Comparison of ENCODE assay signal across 8 cellular contexts in the genomic region with DNA sequence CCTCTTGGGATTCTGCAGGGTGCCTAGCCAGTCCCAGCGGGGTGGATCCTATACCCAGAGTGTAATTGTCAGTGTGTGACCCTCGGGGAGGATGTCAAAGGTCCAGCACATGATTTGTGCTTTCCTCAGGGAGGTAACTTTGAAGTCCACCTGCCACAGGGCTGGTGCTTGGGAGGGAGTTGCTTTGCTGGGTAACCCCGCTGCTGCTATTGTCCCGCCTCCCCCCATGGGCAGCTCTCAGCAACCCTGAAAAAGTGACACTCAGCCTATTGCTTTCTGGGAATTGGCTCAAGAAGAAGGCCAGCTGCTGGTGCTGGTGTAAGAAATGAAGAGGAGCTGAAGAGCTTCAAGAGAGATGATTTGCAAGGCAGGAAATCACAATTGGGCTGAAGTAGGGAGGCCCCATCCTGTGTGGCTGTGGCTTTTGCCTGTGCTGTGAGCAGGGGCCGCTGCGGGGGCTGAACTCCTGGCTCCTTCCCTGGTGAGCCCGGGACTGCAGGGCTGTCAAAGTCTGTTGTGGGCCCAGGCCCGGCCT. TPM values are rescaled to one million over a fixed set of nuclear protein-coding genes. Genes with fewer than 3 reads are reported as not detected.
DNase-seq lines count a peak whose midpoint lies in the region; ATAC-seq lines count a peak whose summit lies in the region.

No MANE protein-coding gene starts in this region.

- H3K36me3 Mint-ChIP-seq in activated naive CD4-positive, alpha-beta T cell treated with anti-CD3 and anti-CD28 coated beads, Interleukin-2, amount 50 U/mL, for 72 hours, result peaks cover 10 to 24% of the 10 kb centered on the region in 2 donors

- ATAC-seq in GM19043 (IDR thresholded peaks at IDR 0.05; ENCODE audit: low read depth, unreplicated experiment), result peak; percentile 74
- ATAC-seq in activated naive CD4-positive, alpha-beta T cell treated with anti-CD3 and anti-CD28 coated beads, Interleukin-2, amount 50 U/mL, for 72 hours, result peak; percentile 79 to 81
- no peak for ATAC-seq in GM21723 (IDR thresholded peaks at IDR 0.05; ENCODE audit: unreplicated experiment)
- no peak for ATAC-seq in HG03280 (IDR thresholded peaks at IDR 0.05; ENCODE audit: unreplicated experiment)

- peaks cover 8 to 12% of the 10 kb centered on the region in 2 donors for H3K9me3 Mint-ChIP-seq in activated naive CD4-positive, alpha-beta T cell treated with anti-CD3 and anti-CD28 coated beads, Interleukin-2, amount 50 U/mL, for 72 hours

- peak overlapping the region; percentile 85 to 93 for H3K27ac Mint-ChIP-seq in activated naive CD4-positive, alpha-beta T cell treated with anti-CD3 and anti-CD28 coated beads, Interleukin-2, amount 50 U/mL, for 72 hours

- DNase-seq in NOMO-1 (lab: John Stamatoyannopoulos, UW; ENCODE audit: unreplicated experiment in 2 of 2) (peak; percentile 34 to 36), DMS153 treated with DMSO at 0.1 percent for 48 hours (lab: John Stamatoyannopoulos, UW; ENCODE audit: unreplicated experiment) (no peak), dedifferentiated amniotic fluid mesenchymal stem cell (ENCODE audit: extremely low spot score) (no peak)
- peak in 1 of 2 donors; percentile 29 for DNase-seq in activated naive CD4-positive, alpha-beta T cell treated with anti-CD3 and anti-CD28 coated beads, Interleukin-2, amount 50 U/mL, for 72 hours (ENCODE audit: low spot score in 2 of 2)
- DNase-seq in stimulated activated CD8-positive, alpha-beta memory T cell treated with anti-CD3 and anti-CD28 coated beads, Interleukin-15, amount 100 ng/mL, for 48 hours (ENCODE audit: low read depth in 2 of 2), result peak; percentile 23

RNA-seq across cellular contexts. Expression of a gene that starts 36.4 kb away (rescaled TPM):
- total RNA-seq in activated naive CD4-positive, alpha-beta T cell treated with anti-CD3 and anti-CD28 coated beads, Interleukin-2, amount 50 U/mL, for 72 hours, result 10 to 100 TPM; 13.0 to 24.4 TPM

Comparison
In these comparisons a context has a peak if more than half of its experiments do, and no peak if none do; other contexts are left out.
1. ATAC-seq: peak in GM19043 (single experiment) and activated naive CD4-positive, alpha-beta T cell treated with anti-CD3 and anti-CD28 coated beads, Interleukin-2, amount 50 U/mL, for 72 hours (2 of 2); none in GM21723 (single experiment) and HG03280 (single experiment).
2. DNase-seq: peak in NOMO-1 (2 of 2) and stimulated activated CD8-positive, alpha-beta memory T cell treated with anti-CD3 and anti-CD28 coated beads, Interleukin-15, amount 100 ng/mL, for 48 hours (2 of 2); none in DMS153 treated with DMSO at 0.1 percent for 48 hours (single experiment) and dedifferentiated amniotic fluid mesenchymal stem cell (single experiment).